24 cellular contexts compared by ENCODE assay signal in the genomic region with DNA sequence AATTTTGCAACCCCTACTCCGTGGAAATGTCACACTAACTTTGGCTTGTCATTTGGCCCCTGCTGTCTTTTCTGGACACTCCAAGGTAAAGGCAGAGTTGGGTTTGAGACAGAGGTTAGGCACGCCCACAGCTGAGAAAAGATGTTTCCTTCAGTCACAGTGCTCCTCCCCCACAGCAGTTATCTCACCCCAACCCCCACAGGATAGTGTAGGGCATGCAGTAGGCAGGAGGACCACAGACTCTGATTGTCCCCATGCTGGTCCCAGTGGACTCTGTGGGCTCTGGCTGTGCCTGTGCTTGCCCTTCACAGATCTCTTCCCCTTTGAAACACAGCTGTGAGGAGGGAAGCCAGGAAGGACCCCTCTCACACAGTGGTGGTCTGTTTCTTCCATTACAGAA.
DNase-seq lines count a peak whose midpoint lies in the region; ATAC-seq and TF ChIP-seq lines count a peak whose summit lies in the region.
"Had no signal": no experiment of that assay in that cellular context is flagged by ENCODE, and none has a peak within 500 bp of the region (broad histone marks: within the 10 kb centered on the region; RNA-seq: fewer than 3 reads in every experiment).

No MANE protein-coding gene starts in this region.

- peak; percentile 42 for ATAC-seq in activated naive CD8-positive, alpha-beta T cell treated with anti-CD3 and anti-CD28 coated beads, Interleukin-2, amount 10 ng/mL, durations not matched to agents 7 days and 5 days (ENCODE audit: low read depth)
- peak; percentile 4 for ATAC-seq in left lung
- ATAC-seq: heart left ventricle, PC-3 had no signal

- no peak overlapping the region for H3K27ac ChIP-seq in left lung
- H3K27ac ChIP-seq: epithelial cell of prostate, heart left ventricle had no signal

- H3K9me3 ChIP-seq in left lung: peaks cover 0 to 26% of the 10 kb centered on the region in 2 donors
- H3K9me3 ChIP-seq: HAP-1 had no signal

- H3K27me3 Mint-ChIP-seq in activated naive CD8-positive, alpha-beta T cell treated with anti-CD3 and anti-CD28 coated beads, Interleukin-2, amount 10 ng/mL, durations not matched to agents 7 days and 5 days: peaks cover 7% of the 10 kb centered on the region
- H3K27me3 Mint-ChIP-seq in activated naive CD8-positive, alpha-beta T cell treated with anti-CD3 and anti-CD28 coated beads for 36 hours: no peaks in the 10 kb centered on the region
- H3K27me3 Mint-ChIP-seq in CD14-positive monocyte (ENCODE audit: low read depth in 3 of 3): no peaks in the 10 kb centered on the region

- H3K36me3 ChIP-seq in left lung: peaks cover 0 to 5% of the 10 kb centered on the region in 2 donors
- H3K36me3 ChIP-seq: HAP-1, heart left ventricle had no signal

- TF ChIP-seq CTCF in left lung (IDR thresholded peaks at IDR 0.05): no peak
- no peak for TF ChIP-seq CTCF in CD14-positive monocyte (IDR thresholded peaks at IDR 0.05)

- peaks cover 22% of the 10 kb centered on the region for H3K9me3 Mint-ChIP-seq in activated naive CD8-positive, alpha-beta T cell treated with anti-CD3 and anti-CD28 coated beads, Interleukin-2, amount 10 ng/mL, durations not matched to agents 7 days and 5 days
- H3K9me3 Mint-ChIP-seq in activated naive CD8-positive, alpha-beta T cell treated with anti-CD3 and anti-CD28 coated beads for 36 hours: peaks cover 13% of the 10 kb centered on the region
- H3K9me3 Mint-ChIP-seq in CD14-positive monocyte: peaks cover 16 to 35% (median 30%) of the 10 kb centered on the region in 7 donors

- H3K4me3 Mint-ChIP-seq in activated naive CD8-positive, alpha-beta T cell treated with anti-CD3 and anti-CD28 coated beads, Interleukin-2, amount 10 ng/mL, durations not matched to agents 7 days and 5 days: no peak overlapping the region
- H3K4me3 Mint-ChIP-seq in activated naive CD8-positive, alpha-beta T cell treated with anti-CD3 and anti-CD28 coated beads for 36 hours: no peak overlapping the region
- no peak overlapping the region for H3K4me3 Mint-ChIP-seq in CD14-positive monocyte

- H3K4me3 ChIP-seq in left lung: no peak overlapping the region
- H3K4me3 ChIP-seq: HAP-1, heart left ventricle had no signal

- H3K27me3 ChIP-seq in left lung: no peaks in the 10 kb centered on the region
- H3K27me3 ChIP-seq: heart left ventricle had no signal

- H3K4me1 ChIP-seq in left lung: peaks cover 0 to 5% of the 10 kb centered on the region in 2 donors
- H3K4me1 ChIP-seq: HAP-1 had no signal

- POLR2A ChIA-PET in activated naive CD8-positive, alpha-beta T cell treated with anti-CD3 and anti-CD28 coated beads, Interleukin-2, amount 10 ng/mL, durations not matched to agents 7 days and 5 days (lab: Charles Lee): no interaction called here

- H3K4me1 Mint-ChIP-seq in activated naive CD8-positive, alpha-beta T cell treated with anti-CD3 and anti-CD28 coated beads, Interleukin-2, amount 10 ng/mL, durations not matched to agents 7 days and 5 days: peaks cover 12% of the 10 kb centered on the region
- H3K4me1 Mint-ChIP-seq in activated naive CD8-positive, alpha-beta T cell treated with anti-CD3 and anti-CD28 coated beads for 36 hours: peaks cover 15% of the 10 kb centered on the region
- peaks cover 38% of the 10 kb centered on the region for H3K4me1 Mint-ChIP-seq in CD14-positive monocyte

- no peak for DNase-seq in activated naive CD8-positive, alpha-beta T cell treated with anti-CD3 and anti-CD28 coated beads, Interleukin-2, amount 10 ng/mL, durations not matched to agents 7 days and 5 days
- no peak for DNase-seq in activated naive CD8-positive, alpha-beta T cell treated with anti-CD3 and anti-CD28 coated beads for 36 hours
- DNase-seq in OCI-M1 (lab: John Stamatoyannopoulos, UW) (peak; percentile 80), left lung (no peak), AG20443 (ENCODE audit: low spot score) (no peak), CD14-positive monocyte (ENCODE audit: low spot score) (no peak), NCI-H524 treated with DMSO at 0.1 percent for 48 hours (lab: John Stamatoyannopoulos, UW) (no peak)
- DNase-seq: ACHN; activated CD8-positive, alpha-beta memory T cell treated with anti-CD3 and anti-CD28 coated beads, Interleukin-2, amount 50 U/mL, for 4 hours; activated effector memory CD4-positive, alpha-beta T cell treated with anti-CD3 and anti-CD28 coated beads, Interleukin-2, amount 50 U/mL, for 16 hours; amniotic stem cell; C1 segment of cervical spinal cord; effector CD4-positive, alpha-beta T cell; EL; heart left ventricle; Karpas-422; NCI-H1092 treated with DMSO at 0.1 percent for 48 hours; NCI-H1930; NCI-H774; nucleus accumbens; PC-3; SHP77 treated with DMSO at 0.1 percent for 48 hours had no signal

- intact Hi-C loops in left lung (cut with DNase I): no loop called here
- intact Hi-C loops in CD14-positive monocyte (cut with micrococcal nuclease): no loop called here

- peaks cover 18% of the 10 kb centered on the region for H3K36me3 Mint-ChIP-seq in activated naive CD8-positive, alpha-beta T cell treated with anti-CD3 and anti-CD28 coated beads, Interleukin-2, amount 10 ng/mL, durations not matched to agents 7 days and 5 days
- H3K36me3 Mint-ChIP-seq in activated naive CD8-positive, alpha-beta T cell treated with anti-CD3 and anti-CD28 coated beads for 36 hours: peaks cover 11% of the 10 kb centered on the region
- H3K36me3 Mint-ChIP-seq in CD14-positive monocyte: peaks cover 7 to 23% of the 10 kb centered on the region in 2 donors

- H3K27ac Mint-ChIP-seq in activated naive CD8-positive, alpha-beta T cell treated with anti-CD3 and anti-CD28 coated beads, Interleukin-2, amount 10 ng/mL, durations not matched to agents 7 days and 5 days: no peak overlapping the region
- no peak overlapping the region for H3K27ac Mint-ChIP-seq in activated naive CD8-positive, alpha-beta T cell treated with anti-CD3 and anti-CD28 coated beads for 36 hours
- H3K27ac Mint-ChIP-seq in CD14-positive monocyte: peak overlapping the region in 1 of 7 donors; percentile 13
